In the genomic region with DNA sequence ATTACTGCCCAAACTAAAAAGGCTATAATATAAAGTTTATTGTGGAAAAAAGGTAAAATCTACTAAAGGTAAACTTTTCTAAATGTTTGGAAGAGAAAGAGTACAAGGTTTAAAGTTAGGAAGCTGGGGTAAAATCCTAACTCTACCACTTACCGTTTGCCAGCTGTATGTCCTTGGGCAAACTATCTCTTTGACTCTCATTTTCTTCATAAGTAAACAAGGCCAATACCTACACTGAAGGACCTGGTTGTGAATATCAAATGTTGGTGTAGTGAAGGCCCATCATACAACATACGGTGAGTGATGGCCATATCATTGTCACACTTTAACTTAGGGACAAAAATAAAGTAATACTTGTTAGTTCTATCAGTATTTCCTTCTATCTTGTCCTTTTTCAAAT, we compare ENCODE assay signal across 1 cellular context.
TF ChIP-seq lines count a peak whose summit lies in the region.

No MANE protein-coding gene starts in this region.

TF ChIP-seq in HepG2, 621 proteins besides CTCF, POLR2A, EP300 and RAD21 (continued from another document):
- TF ChIP-seq, protein P1, sequence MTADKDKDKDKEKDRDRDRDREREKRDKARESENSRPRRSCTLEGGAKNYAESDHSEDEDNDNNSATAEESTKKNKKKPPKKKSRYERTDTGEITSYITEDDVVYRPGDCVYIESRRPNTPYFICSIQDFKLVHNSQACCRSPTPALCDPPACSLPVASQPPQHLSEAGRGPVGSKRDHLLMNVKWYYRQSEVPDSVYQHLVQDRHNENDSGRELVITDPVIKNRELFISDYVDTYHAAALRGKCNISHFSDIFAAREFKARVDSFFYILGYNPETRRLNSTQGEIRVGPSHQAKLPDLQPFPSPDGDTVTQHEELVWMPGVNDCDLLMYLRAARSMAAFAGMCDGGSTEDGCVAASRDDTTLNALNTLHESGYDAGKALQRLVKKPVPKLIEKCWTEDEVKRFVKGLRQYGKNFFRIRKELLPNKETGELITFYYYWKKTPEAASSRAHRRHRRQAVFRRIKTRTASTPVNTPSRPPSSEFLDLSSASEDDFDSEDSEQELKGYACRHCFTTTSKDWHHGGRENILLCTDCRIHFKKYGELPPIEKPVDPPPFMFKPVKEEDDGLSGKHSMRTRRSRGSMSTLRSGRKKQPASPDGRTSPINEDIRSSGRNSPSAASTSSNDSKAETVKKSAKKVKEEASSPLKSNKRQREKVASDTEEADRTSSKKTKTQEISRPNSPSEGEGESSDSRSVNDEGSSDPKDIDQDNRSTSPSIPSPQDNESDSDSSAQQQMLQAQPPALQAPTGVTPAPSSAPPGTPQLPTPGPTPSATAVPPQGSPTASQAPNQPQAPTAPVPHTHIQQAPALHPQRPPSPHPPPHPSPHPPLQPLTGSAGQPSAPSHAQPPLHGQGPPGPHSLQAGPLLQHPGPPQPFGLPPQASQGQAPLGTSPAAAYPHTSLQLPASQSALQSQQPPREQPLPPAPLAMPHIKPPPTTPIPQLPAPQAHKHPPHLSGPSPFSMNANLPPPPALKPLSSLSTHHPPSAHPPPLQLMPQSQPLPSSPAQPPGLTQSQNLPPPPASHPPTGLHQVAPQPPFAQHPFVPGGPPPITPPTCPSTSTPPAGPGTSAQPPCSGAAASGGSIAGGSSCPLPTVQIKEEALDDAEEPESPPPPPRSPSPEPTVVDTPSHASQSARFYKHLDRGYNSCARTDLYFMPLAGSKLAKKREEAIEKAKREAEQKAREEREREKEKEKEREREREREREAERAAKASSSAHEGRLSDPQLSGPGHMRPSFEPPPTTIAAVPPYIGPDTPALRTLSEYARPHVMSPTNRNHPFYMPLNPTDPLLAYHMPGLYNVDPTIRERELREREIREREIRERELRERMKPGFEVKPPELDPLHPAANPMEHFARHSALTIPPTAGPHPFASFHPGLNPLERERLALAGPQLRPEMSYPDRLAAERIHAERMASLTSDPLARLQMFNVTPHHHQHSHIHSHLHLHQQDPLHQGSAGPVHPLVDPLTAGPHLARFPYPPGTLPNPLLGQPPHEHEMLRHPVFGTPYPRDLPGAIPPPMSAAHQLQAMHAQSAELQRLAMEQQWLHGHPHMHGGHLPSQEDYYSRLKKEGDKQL (CRISPR knock-in tag; IDR thresholded peaks at IDR 0.05; ENCODE audit: low read depth): no peak
- TF ChIP-seq FOXK1 (CRISPR knock-in tag; IDR thresholded peaks at IDR 0.05; ENCODE audit: borderline replicate concordance, low read depth) (no peak), ZNF143 (CRISPR knock-in tag; IDR thresholded peaks at IDR 0.05) (no peak), NBN (conservative IDR thresholded peaks at IDR 0.05) (no peak), MYC (CRISPR knock-in tag; IDR thresholded peaks at IDR 0.05; ENCODE audit: borderline replicate concordance) (no peak), HOXA5 (CRISPR knock-in tag; IDR thresholded peaks at IDR 0.05) (no peak), ARNTL (CRISPR knock-in tag; IDR thresholded peaks at IDR 0.05) (no peak), RCOR2 (CRISPR knock-in tag; IDR thresholded peaks at IDR 0.05) (no peak), GABPA (IDR thresholded peaks at IDR 0.05; ENCODE audit: low read depth, low read length) (no peak), GABPA (CRISPR knock-in tag; IDR thresholded peaks at IDR 0.05; ENCODE audit: low read depth) (no peak), PHF20 (CRISPR knock-in tag; IDR thresholded peaks at IDR 0.05) (no peak), ZNF282 (IDR thresholded peaks at IDR 0.05; ENCODE audit: partially characterized antibody) (no peak), FOXA3 (CRISPR knock-in tag; IDR thresholded peaks at IDR 0.05) (peak; percentile 83), ZNF124 (CRISPR knock-in tag; IDR thresholded peaks at IDR 0.05) (no peak), SP140L (CRISPR knock-in tag; IDR thresholded peaks at IDR 0.05; ENCODE audit: borderline replicate concordance) (no peak), ZNF83 (CRISPR knock-in tag; IDR thresholded peaks at IDR 0.05; ENCODE audit: borderline replicate concordance) (no peak)
- TF ChIP-seq, protein P2, sequence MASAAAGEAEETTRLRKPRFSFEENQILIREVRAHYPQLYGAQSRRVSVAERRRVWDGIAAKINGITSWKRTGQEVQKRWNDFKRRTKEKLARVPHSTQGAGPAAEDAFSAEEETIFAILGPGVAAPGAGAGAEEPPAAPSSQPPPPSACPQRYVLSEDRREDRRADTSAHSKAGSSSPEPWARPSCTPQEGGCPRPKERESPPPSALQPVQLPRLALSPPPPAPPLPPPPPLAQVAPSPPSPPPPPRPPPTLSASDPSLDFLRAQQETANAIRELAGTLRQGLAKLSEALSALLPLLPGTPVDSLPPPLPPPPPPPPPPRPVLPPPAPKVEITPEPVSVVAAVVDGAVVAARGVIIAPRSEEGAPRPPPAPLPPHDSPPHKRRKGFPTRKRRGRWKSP (CRISPR knock-in tag; IDR thresholded peaks at IDR 0.05): no peak
- TF ChIP-seq, protein P3, sequence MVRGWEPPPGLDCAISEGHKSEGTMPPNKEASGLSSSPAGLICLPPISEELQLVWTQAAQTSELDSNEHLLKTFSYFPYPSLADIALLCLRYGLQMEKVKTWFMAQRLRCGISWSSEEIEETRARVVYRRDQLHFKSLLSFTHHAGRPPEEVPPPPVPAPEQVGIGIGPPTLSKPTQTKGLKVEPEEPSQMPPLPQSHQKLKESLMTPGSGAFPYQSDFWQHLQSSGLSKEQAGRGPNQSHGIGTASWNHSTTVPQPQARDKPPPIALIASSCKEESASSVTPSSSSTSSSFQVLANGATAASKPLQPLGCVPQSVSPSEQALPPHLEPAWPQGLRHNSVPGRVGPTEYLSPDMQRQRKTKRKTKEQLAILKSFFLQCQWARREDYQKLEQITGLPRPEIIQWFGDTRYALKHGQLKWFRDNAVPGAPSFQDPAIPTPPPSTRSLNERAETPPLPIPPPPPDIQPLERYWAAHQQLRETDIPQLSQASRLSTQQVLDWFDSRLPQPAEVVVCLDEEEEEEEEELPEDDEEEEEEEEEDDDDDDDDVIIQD (CRISPR knock-in tag; IDR thresholded peaks at IDR 0.05; ENCODE audit: low read depth): peak; percentile 64; the same call in 1 of the 2 replicates
